In genomic region chr19:18436651-18437478, GRCh38 we compare ENCODE assay signal across 8 cellular contexts. TPM values are rescaled to one million over a fixed set of nuclear protein-coding genes. Genes with fewer than 3 reads are reported as not detected.
DNase-seq lines count a peak whose midpoint lies in the region; ATAC-seq, FAIRE-seq and TF ChIP-seq lines count a peak whose summit lies in the region.

No MANE protein-coding gene starts in this region.

- TF ChIP-seq POLR2A in GM12891 (IDR thresholded peaks at IDR 0.05; ENCODE audit: low read depth, low read length), result no peak

- no peaks in the 10 kb centered on the region for H3K27me3 Mint-ChIP-seq in stimulated activated naive CD8-positive, alpha-beta T cell treated with anti-CD3 and anti-CD28 coated beads, Interleukin-15, amount 100 ng/mL, for 72 hours

- DNase-seq in GM12891 (ENCODE audit: insufficient read length, low spot score) (peak; percentile 91), NCI-H82 treated with DMSO at 0.1 percent for 48 hours (lab: John Stamatoyannopoulos, UW; ENCODE audit: unreplicated experiment) (peak; percentile 94), epidermal melanocyte (ENCODE audit: insufficient read length, low spot score) (peak; percentile 99), myocyte (ENCODE audit: low read depth) (peak; percentile 70)
- peak in 2 of 3 experiments; percentile 55 to 62 for DNase-seq in activated CD8-positive, alpha-beta memory T cell treated with anti-CD3 and anti-CD28 coated beads for 48 hours (ENCODE audit: low read depth in 2 of 3, low spot score in 2 of 3)
- peak; percentile 83 for DNase-seq in stimulated activated naive CD8-positive, alpha-beta T cell treated with anti-CD3 and anti-CD28 coated beads, Interleukin-15, amount 100 ng/mL, for 72 hours

- peak overlapping the region in 1 of 2 donors; percentile 75 for H3K27ac Mint-ChIP-seq in stimulated activated naive CD8-positive, alpha-beta T cell treated with anti-CD3 and anti-CD28 coated beads, Interleukin-15, amount 100 ng/mL, for 72 hours

- peak; percentile 44 for ATAC-seq in HG03045 (IDR thresholded peaks at IDR 0.05; ENCODE audit: unreplicated experiment)
- ATAC-seq in stimulated activated naive CD8-positive, alpha-beta T cell treated with anti-CD3 and anti-CD28 coated beads, Interleukin-15, amount 100 ng/mL, for 72 hours, result peak; percentile 66
- no peak for ATAC-seq in HG02973 (IDR thresholded peaks at IDR 0.05; ENCODE audit: unreplicated experiment)

- H3K4me1 Mint-ChIP-seq in stimulated activated naive CD8-positive, alpha-beta T cell treated with anti-CD3 and anti-CD28 coated beads, Interleukin-15, amount 100 ng/mL, for 72 hours, result peaks cover 69% of the 10 kb centered on the region

- H3K4me3 Mint-ChIP-seq in stimulated activated naive CD8-positive, alpha-beta T cell treated with anti-CD3 and anti-CD28 coated beads, Interleukin-15, amount 100 ng/mL, for 72 hours, result peak overlapping the region; percentile 80 to 82

- no peaks in the 10 kb centered on the region for H3K9me3 Mint-ChIP-seq in stimulated activated naive CD8-positive, alpha-beta T cell treated with anti-CD3 and anti-CD28 coated beads, Interleukin-15, amount 100 ng/mL, for 72 hours

- peak; percentile 81 for FAIRE-seq in GM12891 (lab: Jason Lieb, UNC)

TF ChIP-seq in GM12891, 5 proteins besides CTCF, POLR2A, EP300 and RAD21:
- TF ChIP-seq SPI1 (IDR thresholded peaks at IDR 0.05; ENCODE audit: low read depth, low read length) (no peak), POLR2AphosphoS5 (IDR thresholded peaks at IDR 0.05; ENCODE audit: low read depth, low read length) (no peak), POU2F2 (IDR thresholded peaks at IDR 0.05; ENCODE audit: low read depth, low read length) (no peak), PAX5 (IDR thresholded peaks at IDR 0.05; ENCODE audit: insufficient read depth, low read length, severe bottlenecking) (no peak), TAF1 (IDR thresholded peaks at IDR 0.05; ENCODE audit: low read depth, low read length) (no peak)

RNA-seq across cellular contexts. Expression of gene ISYNA1, which starts 1.1 kb away (rescaled TPM):
- polyA plus RNA-seq in GM12891 (2012; ENCODE audit: low read depth, missing spikeins), result 14.3 TPM
- total RNA-seq in myocyte, result 5.0 and 11.7 TPM in 2 replicates
- polyA plus RNA-seq in myocyte (2012), result 3.4 TPM

RNA-seq across cellular contexts. Expression of gene SSBP4, which starts 17.7 kb away (rescaled TPM):
- polyA plus RNA-seq in GM12891 (2012; ENCODE audit: low read depth, missing spikeins), result 60.3 TPM
- 124 and 134 TPM in 2 replicates for total RNA-seq in myocyte
- polyA plus RNA-seq in myocyte (2012), result 31.0 TPM

RNA-seq across cellular contexts. Expression of gene LRRC25, which starts 39.4 kb away (rescaled TPM):
- polyA plus RNA-seq in GM12891 (2012; ENCODE audit: low read depth, missing spikeins), result 2.0 TPM
- total RNA-seq in myocyte, result not detected in 2 replicates
- not detected for polyA plus RNA-seq in myocyte (2012)

RNA-seq across cellular contexts. Expression of gene GDF15, which starts 50.9 kb away (rescaled TPM):
- polyA plus RNA-seq in GM12891 (2012; ENCODE audit: low read depth, missing spikeins), result 4.9 TPM
- 104 and 116 TPM in 2 replicates for total RNA-seq in myocyte
- polyA plus RNA-seq in myocyte (2012), result 143 TPM
